In genomic region chr1:21649315-21649714, GRCh38 we compare ENCODE assay signal across 15 cellular contexts. TPM values are rescaled to one million over a fixed set of nuclear protein-coding genes. Genes with fewer than 3 reads are reported as not detected.
A peak's percentile ranks its signal among the peaks of the same experiment; 100 is the strongest.
DNase-seq lines count a peak whose midpoint lies in the region; ATAC-seq and TF ChIP-seq lines count a peak whose summit lies in the region.
"Had no signal": no experiment of that assay in that cellular context is flagged by ENCODE, and none has a peak within 500 bp of the region (broad histone marks: within the 10 kb centered on the region; RNA-seq: fewer than 3 reads in every experiment).

No MANE protein-coding gene starts in this region.

- intact Hi-C loops in thyroid gland (cut with DNase I) = no loop called here

- peaks cover 14% of the 10 kb centered on the region for H3K4me1 Mint-ChIP-seq in activated naive CD8-positive, alpha-beta T cell (ENCODE audit: low read depth)
- peaks cover 13% of the 10 kb centered on the region for H3K4me1 Mint-ChIP-seq in activated naive CD8-positive, alpha-beta T cell treated with anti-CD3 and anti-CD28 coated beads for 36 hours
- H3K4me1 Mint-ChIP-seq in nephron = peaks cover 6% of the 10 kb centered on the region
- peaks cover 15% of the 10 kb centered on the region for H3K4me1 Mint-ChIP-seq in activated CD8-positive, alpha-beta T cell treated with anti-CD3 and anti-CD28 coated beads, Interleukin-2, amount 10 ng/mL, durations not matched to agents 7 days and 5 days (ENCODE audit: low read depth)
- H3K4me1 Mint-ChIP-seq in mesothelial cell of epicardium = peaks cover 9% of the 10 kb centered on the region

- H3K9me3 ChIP-seq in thyroid gland = no peaks in the 10 kb centered on the region
- H3K9me3 ChIP-seq: BLaER1 treated with 17β-estradiol and CSF1 and Interleukin-3, amounts not matched to agents 10 nM and 100 nM had no signal

- no peak for TF ChIP-seq POLR2A in thyroid gland (IDR thresholded peaks at IDR 0.05)

- H3K4me1 ChIP-seq in thyroid gland = peaks cover 27 to 36% of the 10 kb centered on the region in 2 donors

- peaks cover 0 to 8% of the 10 kb centered on the region in 2 donors for H3K36me3 ChIP-seq in thyroid gland
- H3K36me3 ChIP-seq: BLaER1 treated with 17β-estradiol and CSF1 and Interleukin-3, amounts not matched to agents 10 nM and 100 nM had no signal

- no peaks in the 10 kb centered on the region for H3K27me3 ChIP-seq in thyroid gland

- H3K4me3 ChIP-seq in thyroid gland (replicated peaks in 1 of 3) = no peak overlapping the region
- H3K4me3 ChIP-seq: BLaER1 treated with 17β-estradiol and CSF1 and Interleukin-3, amounts not matched to agents 10 nM and 100 nM had no signal

- no peaks in the 10 kb centered on the region for H3K9me3 Mint-ChIP-seq in activated naive CD8-positive, alpha-beta T cell (ENCODE audit: low read depth)
- H3K9me3 Mint-ChIP-seq in activated naive CD8-positive, alpha-beta T cell treated with anti-CD3 and anti-CD28 coated beads for 36 hours = no peaks in the 10 kb centered on the region
- no peaks in the 10 kb centered on the region for H3K9me3 Mint-ChIP-seq in nephron
- no peaks in the 10 kb centered on the region for H3K9me3 Mint-ChIP-seq in activated CD8-positive, alpha-beta T cell treated with anti-CD3 and anti-CD28 coated beads, Interleukin-2, amount 10 ng/mL, durations not matched to agents 7 days and 5 days (ENCODE audit: insufficient read depth)
- H3K9me3 Mint-ChIP-seq in mesothelial cell of epicardium = no peaks in the 10 kb centered on the region

- H3K27ac ChIP-seq in VCaP (peak overlapping the region; percentile 78; the same call in 1 of the 2 replicates), thyroid gland (peak overlapping the region in 2 of 3 donors; percentile 74 to 78)
- H3K27ac ChIP-seq: 22Rv1; BLaER1 treated with 17β-estradiol and CSF1 and Interleukin-3, amounts not matched to agents 10 nM and 100 nM had no signal

- no peak for ATAC-seq in GM21447 (IDR thresholded peaks at IDR 0.05; ENCODE audit: unreplicated experiment)
- ATAC-seq in activated CD8-positive, alpha-beta T cell treated with anti-CD3 and anti-CD28 coated beads, Interleukin-2, amount 10 ng/mL, durations not matched to agents 7 days and 5 days = no peak

- 68 to 75% methylated on average over 1 to 2 of the region's 2 CpGs for WGBS in thyroid gland, 2 donors

- H3K27ac Mint-ChIP-seq in activated naive CD8-positive, alpha-beta T cell = no peak overlapping the region
- H3K27ac Mint-ChIP-seq in activated naive CD8-positive, alpha-beta T cell treated with anti-CD3 and anti-CD28 coated beads for 36 hours = no peak overlapping the region
- H3K27ac Mint-ChIP-seq in nephron (no peak overlapping the region), mesothelial cell of epicardium (no peak overlapping the region)
- no peak overlapping the region for H3K27ac Mint-ChIP-seq in activated CD8-positive, alpha-beta T cell treated with anti-CD3 and anti-CD28 coated beads, Interleukin-2, amount 10 ng/mL, durations not matched to agents 7 days and 5 days

- H3K36me3 Mint-ChIP-seq in activated naive CD8-positive, alpha-beta T cell = no peaks in the 10 kb centered on the region
- H3K36me3 Mint-ChIP-seq in activated naive CD8-positive, alpha-beta T cell treated with anti-CD3 and anti-CD28 coated beads for 36 hours = no peaks in the 10 kb centered on the region
- H3K36me3 Mint-ChIP-seq in nephron (ENCODE audit: low read depth) (no peaks in the 10 kb centered on the region), mesothelial cell of epicardium (no peaks in the 10 kb centered on the region)
- no peaks in the 10 kb centered on the region for H3K36me3 Mint-ChIP-seq in activated CD8-positive, alpha-beta T cell treated with anti-CD3 and anti-CD28 coated beads, Interleukin-2, amount 10 ng/mL, durations not matched to agents 7 days and 5 days (ENCODE audit: low read depth)
- H3K36me3 Mint-ChIP-seq: CD4-positive, CD25-positive, alpha-beta regulatory T cell had no signal

- TF ChIP-seq CTCF in VCaP (conservative IDR thresholded peaks at IDR 0.05) = no peak
- no peak for TF ChIP-seq CTCF in nephron (IDR thresholded peaks at IDR 0.05; ENCODE audit: unreplicated experiment in 3 of 3)
- TF ChIP-seq CTCF in thyroid gland (IDR thresholded peaks at IDR 0.05) = no peak
- TF ChIP-seq CTCF in mesothelial cell of epicardium (IDR thresholded peaks at IDR 0.05; ENCODE audit: unreplicated experiment) = no peak

- DNase-seq in activated naive CD8-positive, alpha-beta T cell treated with anti-CD3 and anti-CD28 coated beads for 36 hours = no peak
- peak in 1 of 2 donors; percentile 1 for DNase-seq in thyroid gland
- DNase-seq in activated CD8-positive, alpha-beta T cell treated with anti-CD3 and anti-CD28 coated beads, Interleukin-2, amount 10 ng/mL, durations not matched to agents 7 days and 5 days = no peak
- DNase-seq in mesothelial cell of epicardium (ENCODE audit: low spot score in 2 of 2, unreplicated experiment in 2 of 2) = no peak
- DNase-seq: AML-193; Calu3; CD4-positive, CD25-positive, alpha-beta regulatory T cell; DMS 273 treated with DMSO at 0.1 percent for 48 hours; HCEC 1CT had no signal

- CTCF ChIA-PET in activated CD8-positive, alpha-beta T cell treated with anti-CD3 and anti-CD28 coated beads, Interleukin-2, amount 10 ng/mL, durations not matched to agents 7 days and 5 days (lab: Charles Lee) = no interaction called here

- POLR2A ChIA-PET in activated CD8-positive, alpha-beta T cell treated with anti-CD3 and anti-CD28 coated beads, Interleukin-2, amount 10 ng/mL, durations not matched to agents 7 days and 5 days (lab: Charles Lee) = no interaction called here

- peaks cover 19% of the 10 kb centered on the region for H3K27me3 Mint-ChIP-seq in activated naive CD8-positive, alpha-beta T cell
- peaks cover 46% of the 10 kb centered on the region for H3K27me3 Mint-ChIP-seq in activated naive CD8-positive, alpha-beta T cell treated with anti-CD3 and anti-CD28 coated beads for 36 hours
- H3K27me3 Mint-ChIP-seq in nephron (ENCODE audit: low read depth) (peaks cover 36% of the 10 kb centered on the region), mesothelial cell of epicardium (ENCODE audit: low read depth) (peaks cover 53% of the 10 kb centered on the region)
- H3K27me3 Mint-ChIP-seq in activated CD8-positive, alpha-beta T cell treated with anti-CD3 and anti-CD28 coated beads, Interleukin-2, amount 10 ng/mL, durations not matched to agents 7 days and 5 days (ENCODE audit: low read depth) = peaks cover 30% of the 10 kb centered on the region

- H3K4me3 Mint-ChIP-seq in activated naive CD8-positive, alpha-beta T cell = peak overlapping the region; percentile 42
- no peak overlapping the region for H3K4me3 Mint-ChIP-seq in activated naive CD8-positive, alpha-beta T cell treated with anti-CD3 and anti-CD28 coated beads for 36 hours
- H3K4me3 Mint-ChIP-seq in nephron = peak overlapping the region in 2 of 3 experiments; percentile 28 to 51
- H3K4me3 Mint-ChIP-seq in activated CD8-positive, alpha-beta T cell treated with anti-CD3 and anti-CD28 coated beads, Interleukin-2, amount 10 ng/mL, durations not matched to agents 7 days and 5 days = no peak overlapping the region
- no peak overlapping the region for H3K4me3 Mint-ChIP-seq in mesothelial cell of epicardium

RNA-seq across cellular contexts. Expression of gene RAP1GAP, which starts 19.8 kb away (rescaled TPM):
- total RNA-seq in activated naive CD8-positive, alpha-beta T cell treated with anti-CD3 and anti-CD28 coated beads for 36 hours = 1 to 10 TPM in 1 of 2 experiments, under 1 TPM in 1; 0.66 to 1.3 TPM
- 100 to 1,000 TPM; 256 to 588 (median 506) TPM for total RNA-seq in thyroid gland
- total RNA-seq in activated CD8-positive, alpha-beta T cell treated with anti-CD3 and anti-CD28 coated beads, Interleukin-2, amount 10 ng/mL, durations not matched to agents 7 days and 5 days = under 1 TPM in 1 of 2 experiments, not detected in 1; 0.13 TPM
- total RNA-seq in mesothelial cell of epicardium = 7.1 to 10.2 TPM (median 8.0 TPM) in 3 replicates

Comparison
In these comparisons a context has a peak if more than half of its experiments do, and no peak if none do; other contexts are left out.
1. H3K4me3 Mint-ChIP-seq: peak in activated naive CD8-positive, alpha-beta T cell (single experiment) and nephron (2 of 3); none in activated naive CD8-positive, alpha-beta T cell treated with anti-CD3 and anti-CD28 coated beads for 36 hours (single experiment), activated CD8-positive, alpha-beta T cell treated with anti-CD3 and anti-CD28 coated beads, Interleukin-2, amount 10 ng/mL, durations not matched to agents 7 days and 5 days (single experiment) and mesothelial cell of epicardium (single experiment).
2. RNA of gene RAP1GAP, which starts 19.8 kb away (total RNA-seq): 256 to 588 TPM in thyroid gland; 7.1 to 10.2 TPM in mesothelial cell of epicardium, 0.66 to 1.3 TPM in activated naive CD8-positive, alpha-beta T cell treated with anti-CD3 and anti-CD28 coated beads for 36 hours and 0.13 TPM in activated CD8-positive, alpha-beta T cell treated with anti-CD3 and anti-CD28 coated beads, Interleukin-2, amount 10 ng/mL, durations not matched to agents 7 days and 5 days; every median in the first group is over 10 times any median in the second.